ENCODE assay signal across 24 cellular contexts in genomic region chr22:48870436-48870835, GRCh38.
DNase-seq lines count a peak whose midpoint lies in the region; ATAC-seq, FAIRE-seq and TF ChIP-seq lines count a peak whose summit lies in the region.
"Had no signal": no experiment of that assay in that cellular context is flagged by ENCODE, and none has a peak within 500 bp of the region (broad histone marks: within the 10 kb centered on the region; RNA-seq: fewer than 3 reads in every experiment).

No MANE protein-coding gene starts in this region.

- no peak overlapping the region for H4K5ac ChIP-seq in H9 (ENCODE audit: insufficient read length, low read depth, low read length)

- no peak for TF ChIP-seq RAD21 in HepG2 (CRISPR knock-in tag; IDR thresholded peaks at IDR 0.05)

- H2AFZ ChIP-seq in GM23338, result no peak overlapping the region
- H2AFZ ChIP-seq in HepG2 (ENCODE audit: low read length), result no peak overlapping the region
- no peak overlapping the region for H2AFZ ChIP-seq in H9 (ENCODE audit: low read length)
- H2AFZ ChIP-seq: PC-9 had no signal

- H3T11ph ChIP-seq in H9 (ENCODE audit: low read length), result no peak overlapping the region

- no peak overlapping the region for H3K4ac ChIP-seq in H9 (ENCODE audit: low read depth, low read length)

- H3K23ac ChIP-seq in H9 (ENCODE audit: insufficient read length, low read depth, low read length), result no peak overlapping the region

- H3K27ac Mint-ChIP-seq in GM23338 (no peak overlapping the region), CD14-positive monocyte (no peak overlapping the region), H9 (no peak overlapping the region)
- no peak overlapping the region for H3K27ac Mint-ChIP-seq in activated naive CD4-positive, alpha-beta T cell treated with anti-CD3 and anti-CD28 coated beads for 36 hours
- H3K27ac Mint-ChIP-seq: CD4-positive, CD25-positive, alpha-beta regulatory T cell; HFFc6 had no signal

- H2BK20ac ChIP-seq in H9 (ENCODE audit: low read depth, low read length, poor library complexity, severe bottlenecking), result no peak overlapping the region

- CTCF ChIA-PET in HepG2 (lab: Yijun Ruan, JAX; ENCODE audit: low intra/inter-chr PET ratio, low total read pairs), result no interaction called here
- CTCF ChIA-PET in activated naive CD4-positive, alpha-beta T cell treated with anti-CD3 and anti-CD28 coated beads for 36 hours (lab: Charles Lee), result no interaction called here

- H3K79me1 ChIP-seq in H9 (ENCODE audit: insufficient read depth, low read depth, low read length, poor library complexity, severe bottlenecking), result no peaks in the 10 kb centered on the region

- no peak overlapping the region for H2BK5ac ChIP-seq in H9 (ENCODE audit: insufficient read length, low read length)

- H3K79me2 ChIP-seq in GM23338 (replicated peaks; ENCODE audit: insufficient read depth) (no peaks in the 10 kb centered on the region), HepG2 (ENCODE audit: insufficient read depth, low read length) (no peaks in the 10 kb centered on the region), H9 (ENCODE audit: insufficient read depth, low read length) (no peaks in the 10 kb centered on the region)

- H3K23me2 ChIP-seq in H9 (ENCODE audit: insufficient read length, low read depth, low read length, poor library complexity, severe bottlenecking), result no peaks in the 10 kb centered on the region

- H3K27ac ChIP-seq in GM23338 (ENCODE audit: low read depth) (no peak overlapping the region), HepG2 (ENCODE audit: extremely low read length, insufficient read depth, low read length) (no peak overlapping the region), sigmoid colon (no peak overlapping the region), H9 (ENCODE audit: insufficient read length, low read depth, low read length) (no peak overlapping the region)
- H3K27ac ChIP-seq: A549, PC-9, RWPE1 had no signal

- no peak for DNase-seq in GM23338 (ENCODE audit: low spot score)
- peak; percentile 35 for DNase-seq in NCI-H526 treated with DMSO at 0.1 percent for 48 hours (lab: John Stamatoyannopoulos, UW)
- no peak for DNase-seq in HepG2 (ENCODE audit: low spot score)
- peak; percentile 37 for DNase-seq in sigmoid colon
- DNase-seq in CD14-positive monocyte (ENCODE audit: low spot score), result no peak
- no peak for DNase-seq in activated naive CD4-positive, alpha-beta T cell treated with anti-CD3 and anti-CD28 coated beads for 36 hours
- no peak for DNase-seq in H9
- no peak for DNase-seq in inferior parietal cortex (ENCODE audit: extremely low spot score)
- DNase-seq: BE2C; CD4-positive, CD25-positive, alpha-beta regulatory T cell; EL; GF-D8; HFFc6; KBM-7; NCI-H1092 treated with DMSO at 0.1 percent for 48 hours; NCI-H146; NCI-H2029 treated with DMSO at 0.1 percent for 48 hours; NCI-H226; PC-9; SIG-M5 had no signal

- peaks cover 3% of the 10 kb centered on the region for H3K27me3 Mint-ChIP-seq in GM23338 (ENCODE audit: insufficient read depth, low read depth, poor library complexity)
- peaks cover 3 to 11% (median 7%) of the 10 kb centered on the region in 3 donors for H3K27me3 Mint-ChIP-seq in CD14-positive monocyte (ENCODE audit: low read depth in 3 of 3)
- H3K27me3 Mint-ChIP-seq in activated naive CD4-positive, alpha-beta T cell treated with anti-CD3 and anti-CD28 coated beads for 36 hours (ENCODE audit: low read depth), result peaks cover 11% of the 10 kb centered on the region
- H3K27me3 Mint-ChIP-seq in H9 (ENCODE audit: low read depth), result peaks cover 18% of the 10 kb centered on the region
- H3K27me3 Mint-ChIP-seq: CD4-positive, CD25-positive, alpha-beta regulatory T cell had no signal

- in situ Hi-C loops in HepG2 (cut with HindIII; ENCODE audit: extremely low pct_ligation_motif_present, low pct_unique_long_range_greater_than_20kb), result no loop called here

- H2BK120ac ChIP-seq in H9 (ENCODE audit: low read depth, low read length, poor library complexity, severe bottlenecking), result no peak overlapping the region

- ATAC-seq in GM23338, result peak; percentile 31; the same call in 1 of the 3 replicates
- no peak for ATAC-seq in HepG2
- ATAC-seq: A549, SK-N-SH treated with all-trans-retinoic acid at 6 μM for 48 hours had no signal

- H2BK15ac ChIP-seq in H9 (ENCODE audit: low read depth, low read length), result no peak overlapping the region

- no peak overlapping the region for H2AK5ac ChIP-seq in H9 (ENCODE audit: insufficient read length, low read length)

- TF ChIP-seq EP300 in HepG2 (IDR thresholded peaks at IDR 0.05; ENCODE audit: low read depth in 2 of 2, low read length in 2 of 2) (no peak), HepG2 (CRISPR knock-in tag; IDR thresholded peaks at IDR 0.05; ENCODE audit: borderline replicate concordance) (no peak), sigmoid colon (IDR thresholded peaks at IDR 0.05) (no peak)

- H4K20me1 ChIP-seq in GM23338 (replicated peaks; ENCODE audit: insufficient read depth), result no peaks in the 10 kb centered on the region
- no peaks in the 10 kb centered on the region for H4K20me1 ChIP-seq in HepG2 (ENCODE audit: insufficient read depth, low read length)
- no peaks in the 10 kb centered on the region for H4K20me1 ChIP-seq in H9 (ENCODE audit: control insufficient read depth, insufficient read depth, insufficient read length)

- intact Hi-C loops in HepG2 (cut with micrococcal nuclease; ENCODE audit: unreplicated experiment), result no loop called here
- intact Hi-C loops in sigmoid colon (cut with DNase I), result no loop called here
- intact Hi-C loops in CD14-positive monocyte (cut with micrococcal nuclease), result no loop called here
- intact Hi-C loops in activated naive CD4-positive, alpha-beta T cell treated with anti-CD3 and anti-CD28 coated beads for 36 hours (cut with micrococcal nuclease), result no loop called here

- H3K9me3 Mint-ChIP-seq in GM23338 (peaks cover 5% of the 10 kb centered on the region; the same call in 2 of the 3 replicates), CD14-positive monocyte (peaks cover 2 to 17% (median 6%) of the 10 kb centered on the region in 7 donors), H9 (peaks cover 0 to 4% of the 10 kb centered on the region in 2 experiments; a peak in 2 of 5 replicates)
- peaks cover 5% of the 10 kb centered on the region for H3K9me3 Mint-ChIP-seq in activated naive CD4-positive, alpha-beta T cell treated with anti-CD3 and anti-CD28 coated beads for 36 hours

- no peaks in the 10 kb centered on the region for H3K4me1 ChIP-seq in GM23338 (ENCODE audit: insufficient read depth)
- peaks cover 8% of the 10 kb centered on the region; the same call in 1 of the 2 replicates for H3K4me1 ChIP-seq in HepG2 (ENCODE audit: insufficient read depth, low read length)
- H3K4me1 ChIP-seq in sigmoid colon, result no peaks in the 10 kb centered on the region
- no peaks in the 10 kb centered on the region for H3K4me1 ChIP-seq in H9 (ENCODE audit: insufficient read depth, low read length)
- H3K4me1 ChIP-seq: A549, BE2C had no signal

- TF ChIP-seq CTCF in GM23338 (conservative IDR thresholded peaks at IDR 0.05; ENCODE audit: low read depth in 2 of 2) (no peak), HepG2 (CRISPR knock-in tag; IDR thresholded peaks at IDR 0.05) (no peak), sigmoid colon (IDR thresholded peaks at IDR 0.05) (no peak), CD14-positive monocyte (IDR thresholded peaks at IDR 0.05) (no peak), H9 (conservative IDR thresholded peaks at IDR 0.05) (no peak)

- no peaks in the 10 kb centered on the region for H3K27me3 ChIP-seq in GM23338 (ENCODE audit: insufficient read depth)
- peaks cover 8 to 47% of the 10 kb centered on the region in 2 experiments; a peak in 3 of 5 replicates for H3K27me3 ChIP-seq in HepG2 (ENCODE audit: control insufficient read depth in 1 of 2, insufficient read depth in 2 of 2, low read length in 2 of 2)
- H3K27me3 ChIP-seq in sigmoid colon, result peaks cover 0 to 38% (median 0%) of the 10 kb centered on the region in 3 donors
- H3K27me3 ChIP-seq in H9 (ENCODE audit: insufficient read depth, low read length), result no peaks in the 10 kb centered on the region
- H3K27me3 ChIP-seq: BE2C had no signal

- no peak overlapping the region for H3K14ac ChIP-seq in H9 (ENCODE audit: insufficient read depth, low read length)

- H3K9me3 ChIP-seq in HepG2 (ENCODE audit: low read length), result no peaks in the 10 kb centered on the region
- H3K9me3 ChIP-seq in sigmoid colon, result peaks cover 0 to 2% (median 0%) of the 10 kb centered on the region in 4 donors
- no peaks in the 10 kb centered on the region for H3K9me3 ChIP-seq in H9 (ENCODE audit: control insufficient read depth, low read depth, low read length)
- H3K9me3 ChIP-seq: A549, BE2C had no signal

- H3K9ac ChIP-seq in HepG2 (ENCODE audit: insufficient read depth, low read depth, low read length) (no peak overlapping the region), H9 (ENCODE audit: extremely low read depth, insufficient read length, low read length) (no peak overlapping the region)

- H4K91ac ChIP-seq in H9 (ENCODE audit: insufficient read length, low read depth, low read length), result no peak overlapping the region

- no peak overlapping the region for H3K4me3 ChIP-seq in GM23338
- no peak overlapping the region for H3K4me3 ChIP-seq in HepG2 (replicated peaks in 1 of 3; ENCODE audit: insufficient read depth in 1 of 3, low read depth in 2 of 3, low read length in 3 of 3)
- H3K4me3 ChIP-seq in sigmoid colon, result no peak overlapping the region
- H3K4me3 ChIP-seq: A549, PC-9 had no signal

- no peak overlapping the region for H3K56ac ChIP-seq in H9 (ENCODE audit: insufficient read length, low read depth, low read length)

- BruUV-seq in HepG2 (replicated peaks; lab: Mats Ljungman, UMichigan), result no TSS peak

- TF ChIP-seq POLR2A in HepG2 (IDR thresholded peaks at IDR 0.05; ENCODE audit: insufficient read depth in 1 of 2, low read depth in 2 of 2, low read length in 2 of 2), result no peak
- no peak for TF ChIP-seq POLR2A in sigmoid colon (IDR thresholded peaks at IDR 0.05)

- POLR2A ChIA-PET in HepG2 (lab: Yijun Ruan, JAX), result no interaction called here

- H3K4me1 Mint-ChIP-seq in GM23338, result peaks cover 8% of the 10 kb centered on the region
- no peaks in the 10 kb centered on the region for H3K4me1 Mint-ChIP-seq in CD14-positive monocyte
- no peaks in the 10 kb centered on the region for H3K4me1 Mint-ChIP-seq in activated naive CD4-positive, alpha-beta T cell treated with anti-CD3 and anti-CD28 coated beads for 36 hours (ENCODE audit: low read depth)
- H3K4me1 Mint-ChIP-seq in H9, result peaks cover 15 to 21% of the 10 kb centered on the region in 2 experiments
- H3K4me1 Mint-ChIP-seq: CD4-positive, CD25-positive, alpha-beta regulatory T cell had no signal

- WGBS in HepG2 (ENCODE audit: low lambda C conversion rate), result 28% methylated on average over 6 of the region's 13 CpGs
- WGBS in sigmoid colon, 2 donors, result 82 to 83% methylated on average over 13 of the region's 13 CpGs
- no CpG with 5 or more reads among the region's 13 CpGs for WGBS in H9 (ENCODE audit: extremely low coverage, insufficient read length, low lambda C conversion rate)

- no peaks in the 10 kb centered on the region for H3K36me3 Mint-ChIP-seq in GM23338 (ENCODE audit: low read depth)
- no peaks in the 10 kb centered on the region for H3K36me3 Mint-ChIP-seq in CD14-positive monocyte
- peaks cover 1% of the 10 kb centered on the region for H3K36me3 Mint-ChIP-seq in activated naive CD4-positive, alpha-beta T cell treated with anti-CD3 and anti-CD28 coated beads for 36 hours (ENCODE audit: low read depth)
- no peaks in the 10 kb centered on the region for H3K36me3 Mint-ChIP-seq in H9 (ENCODE audit: insufficient read depth in 1 of 3, low read depth in 3 of 3)
- H3K36me3 Mint-ChIP-seq: CD4-positive, CD25-positive, alpha-beta regulatory T cell had no signal

- H3K4me3 Mint-ChIP-seq in GM23338 (no peak overlapping the region), CD14-positive monocyte (no peak overlapping the region), H9 (no peak overlapping the region)
- H3K4me3 Mint-ChIP-seq in activated naive CD4-positive, alpha-beta T cell treated with anti-CD3 and anti-CD28 coated beads for 36 hours, result no peak overlapping the region
- H3K4me3 Mint-ChIP-seq: CD4-positive, CD25-positive, alpha-beta regulatory T cell; HFFc6 had no signal

- H2BK12ac ChIP-seq in H9 (ENCODE audit: insufficient read length, low read depth, low read length), result no peak overlapping the region

- no peak for FAIRE-seq in HepG2 (lab: Jason Lieb, UNC)
- FAIRE-seq: A549, H54 had no signal

- H3F3A ChIP-seq in GM23338 (replicated peaks; ENCODE audit: low read depth), result no peaks in the 10 kb centered on the region

- no peak overlapping the region for H4K8ac ChIP-seq in H9 (replicated peaks; ENCODE audit: insufficient read length, low read depth, low read length)

- H3K4me2 ChIP-seq in GM23338 (no peak overlapping the region), HepG2 (ENCODE audit: low read depth, low read length) (no peak overlapping the region), H9 (ENCODE audit: insufficient read depth, insufficient read length, low read length) (no peak overlapping the region)
- H3K4me2 ChIP-seq: A549, PC-9 had no signal

- H3K36me3 ChIP-seq in GM23338 (ENCODE audit: insufficient read depth), result no peaks in the 10 kb centered on the region
- no peaks in the 10 kb centered on the region for H3K36me3 ChIP-seq in HepG2 (replicated peaks in 1 of 2; ENCODE audit: control insufficient read depth in 1 of 2, insufficient read depth in 2 of 2, low read length in 2 of 2)
- H3K36me3 ChIP-seq in sigmoid colon, result no peaks in the 10 kb centered on the region
- H3K36me3 ChIP-seq: BE2C had no signal

- H3K18ac ChIP-seq in H9 (ENCODE audit: insufficient read length, low read depth, low read length), result no peak overlapping the region

- H3K9me2 ChIP-seq in GM23338 (ENCODE audit: insufficient read depth), result no peaks in the 10 kb centered on the region

Comparison
In these comparisons a context has a peak if more than half of its experiments do, and no peak if none do; other contexts are left out.
1. DNase-seq: peak in NCI-H526 treated with DMSO at 0.1 percent for 48 hours (single experiment) and sigmoid colon (single experiment); none in GM23338 (single experiment), HepG2 (single experiment), CD14-positive monocyte (single experiment), activated naive CD4-positive, alpha-beta T cell treated with anti-CD3 and anti-CD28 coated beads for 36 hours (single experiment), H9 (single experiment) and inferior parietal cortex (single experiment).